Comparison of ENCODE assay signal across 28 cellular contexts in genomic region chr3:186664506-186664905, GRCh38. TPM values are rescaled to one million over a fixed set of nuclear protein-coding genes. Genes with fewer than 3 reads are reported as not detected.
DNase-seq lines count a peak whose midpoint lies in the region; ATAC-seq, FAIRE-seq and TF ChIP-seq lines count a peak whose summit lies in the region.
"Had no signal": no experiment of that assay in that cellular context is flagged by ENCODE, and none has a peak within 500 bp of the region (broad histone marks: within the 10 kb centered on the region; RNA-seq: fewer than 3 reads in every experiment).

No MANE protein-coding gene starts in this region.

- no peak for TF ChIP-seq EP300 in H1 (IDR thresholded peaks at IDR 0.05; ENCODE audit: borderline replicate concordance in 1 of 2, low read depth in 2 of 2, low read length in 2 of 2)

- TF ChIP-seq CTCF in H9 (conservative IDR thresholded peaks at IDR 0.05) (no peak), H1 (IDR thresholded peaks at IDR 0.05; ENCODE audit: control extremely low read depth in 1 of 3, insufficient read depth in 1 of 3, low read depth in 1 of 3, low read length in 3 of 3) (no peak), neural progenitor cell (IDR thresholded peaks at IDR 0.05) (no peak)

- no peak overlapping the region for H3T11ph ChIP-seq in H9 (ENCODE audit: low read length)

- no peaks in the 10 kb centered on the region for H3K23me2 ChIP-seq in H9 (ENCODE audit: insufficient read length, low read depth, low read length, poor library complexity, severe bottlenecking)
- H3K23me2 ChIP-seq in H1 (ENCODE audit: low read depth, low read length) = 0 out of 2 replicates have a peak, but pooled peaks cover 2% of the 10 kb centered on the region

- H3K14ac ChIP-seq in H9 (ENCODE audit: insufficient read depth, low read length) (no peak overlapping the region), H1 (ENCODE audit: insufficient read length) (no peak overlapping the region)

- H3K23ac ChIP-seq in H9 (ENCODE audit: insufficient read length, low read depth, low read length) (no peak overlapping the region), H1 (ENCODE audit: insufficient read length) (no peak overlapping the region)

- H3K27ac Mint-ChIP-seq in H9 (peak overlapping the region in 2 of 3 experiments; percentile 54 to 86; a peak in 4 of 7 replicates), neural progenitor cell (no peak overlapping the region)
- H3K27ac Mint-ChIP-seq: CD4-positive, alpha-beta T cell had no signal

- H3K9ac ChIP-seq in H9 (ENCODE audit: extremely low read depth, insufficient read length, low read length) = no peak overlapping the region
- H3K9ac ChIP-seq in H1 (replicated peaks in 1 of 4; ENCODE audit: extremely low read depth in 1 of 4, low read depth in 3 of 4, low read length in 3 of 4) = no peak overlapping the region
- H3K9ac ChIP-seq in neural progenitor cell = no peak overlapping the region
- H3K9ac ChIP-seq: BLaER1 treated with 17β-estradiol and CSF1 and Interleukin-3, amounts not matched to agents 10 nM and 100 nM; GM23248 had no signal

- H3K4me1 Mint-ChIP-seq in H9 (peaks cover 41 to 55% of the 10 kb centered on the region in 2 experiments), neural progenitor cell (peaks cover 17% of the 10 kb centered on the region)

- peaks cover 18% of the 10 kb centered on the region for H3F3A ChIP-seq in neural progenitor cell (ENCODE audit: low read depth)

- ATAC-seq in left lobe of liver (peak; percentile 21), HG03460 (IDR thresholded peaks at IDR 0.05; ENCODE audit: unreplicated experiment) (no peak)
- ATAC-seq: Panc1 had no signal

- H3K79me1 ChIP-seq in H9 (ENCODE audit: insufficient read depth, low read depth, low read length, poor library complexity, severe bottlenecking) (no peaks in the 10 kb centered on the region), H1 (ENCODE audit: low read depth, low read length) (no peaks in the 10 kb centered on the region)

- WGBS in H9 (ENCODE audit: extremely low coverage, insufficient read length, low lambda C conversion rate) = no CpG with 5 or more reads among the region's 4 CpGs
- WGBS in H1 (ENCODE audit: extremely low coverage in 1 of 2, insufficient coverage in 1 of 2, insufficient read length in 1 of 2, insufficient replicate concordance in 2 of 2, low coverage in 1 of 2, low lambda C conversion rate in 2 of 2, missing lambda C conversion rate in 1 of 2), 2 experiments = 57% methylated on average over 4 of the region's 4 CpGs; no CpG with 5 or more reads in 1 of the 2 experiments

- H3K4ac ChIP-seq in H9 (ENCODE audit: low read depth, low read length) (no peak overlapping the region), H1 (replicated peaks; ENCODE audit: insufficient read length, low read depth, low read length) (peak overlapping the region; percentile 40)

- FAIRE-seq in H1 (lab: Jason Lieb, UNC) = no peak
- FAIRE-seq: A204.1, G401.6 had no signal

- H3K4me2 ChIP-seq in H9 (ENCODE audit: insufficient read depth, insufficient read length, low read length) (peak overlapping the region; percentile 38), H1 (ENCODE audit: insufficient read depth in 1 of 2, low read depth in 2 of 2, low read length in 2 of 2) (peak overlapping the region in 1 of 2 experiments; percentile 72; a peak in 2 of 4 replicates), neural progenitor cell (no peak overlapping the region)
- H3K4me2 ChIP-seq: BLaER1 treated with 17β-estradiol and CSF1 and Interleukin-3, amounts not matched to agents 10 nM and 100 nM had no signal

- no peak overlapping the region for H2BK120ac ChIP-seq in H9 (ENCODE audit: low read depth, low read length, poor library complexity, severe bottlenecking)
- H2BK120ac ChIP-seq in H1 (replicated peaks; ENCODE audit: low read depth, low read length) = peak overlapping the region; percentile 93

- H2BK5ac ChIP-seq in H9 (ENCODE audit: insufficient read length, low read length) (no peak overlapping the region), H1 (ENCODE audit: low read depth, low read length) (peak overlapping the region; percentile 99; the same call in 1 of the 2 replicates)

- H3K36me3 ChIP-seq in H1 (ENCODE audit: control insufficient read depth in 2 of 4, insufficient read depth in 4 of 4, low read length in 3 of 4) (no peaks in the 10 kb centered on the region), neural progenitor cell (no peaks in the 10 kb centered on the region)
- H3K36me3 ChIP-seq: BLaER1 treated with 17β-estradiol and CSF1 and Interleukin-3, amounts not matched to agents 10 nM and 100 nM; MG63 had no signal

- H3K18ac ChIP-seq in H9 (ENCODE audit: insufficient read length, low read depth, low read length) = no peak overlapping the region
- peak overlapping the region; percentile 84 for H3K18ac ChIP-seq in H1 (ENCODE audit: extremely low read depth, low read length)

- CTCF ChIA-PET in H1 (lab: Charles Lee; ENCODE audit: partially characterized antibody) = interaction anchor here (0.9 to 2.9 kb wide), 4 partner anchors 11 to 336 kb away, joined by 3 to 13 read pairs (median 8); no protein-coding TSS in a partner anchor

- H3K9me3 Mint-ChIP-seq in H9 = peaks cover 3% of the 10 kb centered on the region in 2 experiments; a peak in 4 of 5 replicates
- no peaks in the 10 kb centered on the region for H3K9me3 Mint-ChIP-seq in neural progenitor cell
- H3K9me3 Mint-ChIP-seq: CD4-positive, alpha-beta T cell had no signal

- H2BK12ac ChIP-seq in H9 (ENCODE audit: insufficient read length, low read depth, low read length) (no peak overlapping the region), H1 (ENCODE audit: low read depth, low read length) (peak overlapping the region; percentile 70; the same call in 1 of the 2 replicates)

- H3K36me3 Mint-ChIP-seq in H9 (ENCODE audit: insufficient read depth in 1 of 3, low read depth in 3 of 3) (peaks cover under 1 to 6% (median under 1%) of the 10 kb centered on the region in 3 experiments; a peak in 3 of 7 replicates), neural progenitor cell (no peaks in the 10 kb centered on the region)

- TF ChIP-seq RAD21 in H1 (IDR thresholded peaks at IDR 0.05 in 1 of 2, conservative IDR thresholded peaks at IDR 0.05 in 1 of 2; ENCODE audit: low read depth in 2 of 2, low read length in 2 of 2) = no peak

- H2BK20ac ChIP-seq in H9 (ENCODE audit: low read depth, low read length, poor library complexity, severe bottlenecking) = no peak overlapping the region
- H2BK20ac ChIP-seq in H1 (ENCODE audit: low read length) = peak overlapping the region; percentile 53; the same call in 1 of the 2 replicates

- POLR2A ChIA-PET in H1 (lab: Charles Lee; ENCODE audit: partially characterized antibody) = interaction anchor here (0.7 to 2.8 kb wide), 11 partner anchors 11 to 125 kb away, joined by 3 to 26 read pairs (median 3); partner anchors contain the start of gene EIF4A2

- peak overlapping the region; percentile 96 for H3K27ac ChIP-seq in H9 (ENCODE audit: insufficient read length, low read depth, low read length)
- H3K27ac ChIP-seq in H1 (ENCODE audit: low read depth, low read length) = 0 out of 2 replicates have a peak overlapping the region, but pooled peaks have one; percentile 1
- H3K27ac ChIP-seq in neural progenitor cell = no peak overlapping the region
- H3K27ac ChIP-seq: BLaER1 treated with 17β-estradiol and CSF1 and Interleukin-3, amounts not matched to agents 10 nM and 100 nM; GM23248; SK-N-MC had no signal

- H3K56ac ChIP-seq in H9 (ENCODE audit: insufficient read length, low read depth, low read length) = no peak overlapping the region
- H3K56ac ChIP-seq in H1 (replicated peaks; ENCODE audit: insufficient read length, low read depth, low read length) = peak overlapping the region; percentile 81

- H3K27me3 ChIP-seq in H9 (ENCODE audit: insufficient read depth, low read length) (no peaks in the 10 kb centered on the region), H1 (replicated peaks in 1 of 4; ENCODE audit: control insufficient read depth in 3 of 4, extremely low read depth in 1 of 4, insufficient read depth in 3 of 4, low read length in 3 of 4) (no peaks in the 10 kb centered on the region), neural progenitor cell (peaks cover 73% of the 10 kb centered on the region)
- H3K27me3 ChIP-seq: BLaER1 treated with 17β-estradiol and CSF1 and Interleukin-3, amounts not matched to agents 10 nM and 100 nM had no signal

- H3K9me3 ChIP-seq in H9 (ENCODE audit: control insufficient read depth, low read depth, low read length) (no peaks in the 10 kb centered on the region), H1 (ENCODE audit: insufficient read depth in 2 of 2, low read depth in 1 of 2, low read length in 1 of 2) (no peaks in the 10 kb centered on the region), neural progenitor cell (ENCODE audit: low read depth) (no peaks in the 10 kb centered on the region)
- H3K9me3 ChIP-seq: BLaER1 treated with 17β-estradiol and CSF1 and Interleukin-3, amounts not matched to agents 10 nM and 100 nM; MG63 had no signal

- H2AFZ ChIP-seq in H9 (ENCODE audit: low read length) (no peak overlapping the region), H1 (ENCODE audit: low read length) (no peak overlapping the region), neural progenitor cell (replicated peaks) (no peak overlapping the region)
- H2AFZ ChIP-seq: GM23248 had no signal

- DNase-seq in H9 = peak; percentile 35
- peak in 1 of 2 experiments; percentile 46 for DNase-seq in H1 (ENCODE audit: low read depth in 1 of 2, low spot score in 2 of 2)
- no peak for DNase-seq in left lobe of liver (ENCODE audit: low spot score)
- DNase-seq in neural progenitor cell (ENCODE audit: low spot score) = peak; percentile 4
- no peak for DNase-seq in germinal center (ENCODE audit: low spot score)
- DNase-seq in activated CD4-positive, CD25-positive, alpha-beta regulatory T cell treated with anti-CD3 and anti-CD28 coated beads, Interleukin-2, amount 50 U/mL, for 72 hours = no peak
- DNase-seq: CD4-positive, alpha-beta T cell; COR-L47; GM23248; HCEC 1CT; IMR-90; KG1; MG63; NCI-H1417; NCI-H1694 treated with DMSO at 0.1 percent for 48 hours; NCI-H2081; NCI-H2227 treated with DMSO at 0.1 percent for 48 hours; NCI-H526 treated with DMSO at 0.1 percent for 48 hours; SIG-M5 had no signal

- H4K20me1 ChIP-seq in H9 (ENCODE audit: control insufficient read depth, insufficient read depth, insufficient read length) (no peaks in the 10 kb centered on the region), H1 (replicated peaks in 1 of 2; ENCODE audit: control insufficient read depth in 1 of 2, insufficient read depth in 2 of 2, low read length in 2 of 2) (no peaks in the 10 kb centered on the region), neural progenitor cell (ENCODE audit: low read depth) (peaks cover 11% of the 10 kb centered on the region)
- H4K20me1 ChIP-seq: BLaER1 treated with 17β-estradiol and CSF1 and Interleukin-3, amounts not matched to agents 10 nM and 100 nM had no signal

- H3K27me3 Mint-ChIP-seq in H9 (ENCODE audit: low read depth) (no peaks in the 10 kb centered on the region; the same call in 1 of the 2 replicates), neural progenitor cell (ENCODE audit: insufficient read depth, low read depth) (peaks cover 6% of the 10 kb centered on the region)

- H4K8ac ChIP-seq in H9 (replicated peaks; ENCODE audit: insufficient read length, low read depth, low read length) = no peak overlapping the region
- H4K8ac ChIP-seq in H1 (ENCODE audit: extremely low read depth, insufficient read depth, low read length) = no peak overlapping the region; the same call in 1 of the 2 replicates

- H4K5ac ChIP-seq in H9 (ENCODE audit: insufficient read length, low read depth, low read length) = no peak overlapping the region
- H4K5ac ChIP-seq in H1 (ENCODE audit: insufficient read length, low read depth, low read length) = peak overlapping the region; percentile 24

- H3K4me1 ChIP-seq in H9 (ENCODE audit: insufficient read depth, low read length) = peaks cover 15% of the 10 kb centered on the region
- H3K4me1 ChIP-seq in H1 (replicated peaks in 1 of 4; ENCODE audit: control insufficient read depth in 3 of 4, insufficient read depth in 4 of 4, low read length in 3 of 4) = peaks cover 2 to 14% (median 7%) of the 10 kb centered on the region in 4 experiments; a peak in 4 of 7 replicates
- H3K4me1 ChIP-seq in neural progenitor cell = peaks cover 21% of the 10 kb centered on the region
- H3K4me1 ChIP-seq: BLaER1 treated with 17β-estradiol and CSF1 and Interleukin-3, amounts not matched to agents 10 nM and 100 nM had no signal

- H4K91ac ChIP-seq in H9 (ENCODE audit: insufficient read length, low read depth, low read length) = no peak overlapping the region
- peak overlapping the region; percentile 59 for H4K91ac ChIP-seq in H1 (replicated peaks; ENCODE audit: insufficient read length, low read length)

- H2AK5ac ChIP-seq in H9 (ENCODE audit: insufficient read length, low read length) (no peak overlapping the region), H1 (ENCODE audit: low read depth, low read length) (peak overlapping the region; percentile 83)

- no peak for TF ChIP-seq POLR2A in H1 (IDR thresholded peaks at IDR 0.05; ENCODE audit: control extremely low read depth in 1 of 2, low read depth in 2 of 2, low read length in 2 of 2)

- H2BK15ac ChIP-seq in H9 (ENCODE audit: low read depth, low read length) (no peak overlapping the region), H1 (ENCODE audit: low read length) (no peak overlapping the region)

- H3K4me3 Mint-ChIP-seq in H9 (no peak overlapping the region), neural progenitor cell (no peak overlapping the region)
- H3K4me3 Mint-ChIP-seq: CD4-positive, alpha-beta T cell had no signal

- H3K79me2 ChIP-seq in H9 (ENCODE audit: insufficient read depth, low read length) (no peaks in the 10 kb centered on the region), H1 (ENCODE audit: control insufficient read depth in 1 of 2, insufficient read depth in 2 of 2, low read length in 2 of 2) (no peaks in the 10 kb centered on the region), neural progenitor cell (ENCODE audit: low read depth) (no peaks in the 10 kb centered on the region)

- H3K4me3 ChIP-seq in H1 (ENCODE audit: extremely low read depth in 1 of 4, insufficient read depth in 2 of 4, low read depth in 3 of 4, low read length in 4 of 4) = peak overlapping the region in 1 of 4 experiments; percentile 1; a peak in 1 of 8 replicates
- no peak overlapping the region for H3K4me3 ChIP-seq in neural progenitor cell
- H3K4me3 ChIP-seq: BLaER1 treated with 17β-estradiol and CSF1 and Interleukin-3, amounts not matched to agents 10 nM and 100 nM; GM23248; MG63; SK-N-MC had no signal

RNA-seq across cellular contexts. Expression of gene HRG, which starts 1.3 kb away (rescaled TPM):
- not detected in 2 replicates for total RNA-seq in H9 (2021)
- 0.15 TPM in 1 of 2 replicates, not detected in the other for total RNA-seq in H1 (2021; fragmentation: NEBNext Ultra II Directional; extraction: Animal tissue kit (Norgen Biotek cat#: 25700))
- polyA plus RNA-seq in H1 (2011; rRNA removed) = 0.03 TPM in 1 of 2 replicates, not detected in the other
- polyA plus RNA-seq in H1 (2011; cell fraction: cytosol; rRNA removed) = not detected
- not detected for polyA plus RNA-seq in H1 (2011; cell fraction: nucleus; rRNA removed)
- polyA plus RNA-seq in H1 (2012, experiment 1 of 2) = 0.21 TPM in 1 of 4 replicates, not detected in the others
- not detected for polyA plus RNA-seq in H1 (2012, experiment 2 of 2)
- polyA plus RNA-seq in H1 (2013, experiment 1 of 2) = 0.22 TPM
- polyA plus RNA-seq in H1 (2013, experiment 2 of 2) = 0.17 TPM
- polyA minus RNA-seq in H1 (2011; rRNA and poly(A)+ RNA removed) = not detected in 2 replicates
- not detected for polyA minus RNA-seq in H1 (2011; cell fraction: cytosol; rRNA and poly(A)+ RNA removed)
- not detected for polyA minus RNA-seq in H1 (2011; cell fraction: nucleus; rRNA and poly(A)+ RNA removed)
- total RNA-seq in left lobe of liver = 324 TPM
- not detected in 2 replicates for total RNA-seq in neural progenitor cell (ENCODE audit: low replicate concordance)
- total RNA-seq: CD4-positive, alpha-beta T cell; GM23248; HT-29; IMR-90 had no signal
- polyA plus RNA-seq: AG04450, GM23248, IMR-90 had no signal

RNA-seq across cellular contexts. Expression of gene FETUB, which starts 24.3 kb away (rescaled TPM):
- not detected in 2 replicates for total RNA-seq in H9 (2021)
- not detected in 2 replicates for total RNA-seq in H1 (2021; fragmentation: NEBNext Ultra II Directional; extraction: Animal tissue kit (Norgen Biotek cat#: 25700))
- polyA plus RNA-seq in H1 (2011; rRNA removed) = 0.15 TPM in 1 of 2 replicates, not detected in the other
- polyA plus RNA-seq in H1 (2011; cell fraction: cytosol; rRNA removed) = 0.09 TPM
- 0.19 TPM for polyA plus RNA-seq in H1 (2011; cell fraction: nucleus; rRNA removed)
- polyA plus RNA-seq in H1 (2012, experiment 1 of 2) = 0.10 to 0.25 TPM (median 0.19 TPM) in 4 replicates
- polyA plus RNA-seq in H1 (2012, experiment 2 of 2) = not detected
- polyA plus RNA-seq in H1 (2013, experiment 1 of 2) = not detected
- 0.07 TPM for polyA plus RNA-seq in H1 (2013, experiment 2 of 2)
- polyA minus RNA-seq in H1 (2011; rRNA and poly(A)+ RNA removed) = not detected in 2 replicates
- not detected for polyA minus RNA-seq in H1 (2011; cell fraction: cytosol; rRNA and poly(A)+ RNA removed)
- polyA minus RNA-seq in H1 (2011; cell fraction: nucleus; rRNA and poly(A)+ RNA removed) = not detected
- 49.9 TPM for total RNA-seq in left lobe of liver
- total RNA-seq in neural progenitor cell (ENCODE audit: low replicate concordance) = not detected in 2 replicates
- total RNA-seq: CD4-positive, alpha-beta T cell; GM23248; HT-29; IMR-90; NCI-H460 had no signal
- polyA plus RNA-seq: AG04450, GM23248, IMR-90 had no signal

RNA-seq across cellular contexts. Expression of gene AHSG, which starts 51.6 kb away (rescaled TPM):
- total RNA-seq in H9 (2021) (0.13 TPM in 1 of 2 replicates, not detected in the other), left lobe of liver (763 TPM), neural progenitor cell (ENCODE audit: low replicate concordance) (not detected in 2 replicates)
- total RNA-seq in H1 (2021; fragmentation: NEBNext Ultra II Directional; extraction: Animal tissue kit (Norgen Biotek cat#: 25700)) = 0.78 and 1.1 TPM in 2 replicates
- polyA plus RNA-seq in H1 (2011; rRNA removed) = 0.68 and 0.86 TPM in 2 replicates
- polyA plus RNA-seq in H1 (2011; cell fraction: cytosol; rRNA removed) = 2.4 TPM
- polyA plus RNA-seq in H1 (2011; cell fraction: nucleus; rRNA removed) = 0.47 TPM
- polyA plus RNA-seq in H1 (2012, experiment 1 of 2) = 0.46 to 1.1 TPM (median 0.57 TPM) in 4 replicates
- 0.46 TPM for polyA plus RNA-seq in H1 (2012, experiment 2 of 2)
- 0.69 TPM for polyA plus RNA-seq in H1 (2013, experiment 1 of 2)
- polyA plus RNA-seq in H1 (2013, experiment 2 of 2) = 0.61 TPM
- polyA minus RNA-seq in H1 (2011; rRNA and poly(A)+ RNA removed) = 0.46 TPM in 1 of 2 replicates, not detected in the other
- polyA minus RNA-seq in H1 (2011; cell fraction: cytosol; rRNA and poly(A)+ RNA removed) = 0.66 TPM
- 0.50 TPM for polyA minus RNA-seq in H1 (2011; cell fraction: nucleus; rRNA and poly(A)+ RNA removed)
- total RNA-seq: CD4-positive, alpha-beta T cell; GM23248; HT-29; IMR-90; NCI-H460 had no signal
- polyA plus RNA-seq: AG04450, GM23248, IMR-90 had no signal

RNA-seq across cellular contexts. Expression of gene KNG1, which starts 52.7 kb away (rescaled TPM):
- total RNA-seq in H9 (2021) = not detected in 2 replicates
- total RNA-seq in H1 (2021; fragmentation: NEBNext Ultra II Directional; extraction: Animal tissue kit (Norgen Biotek cat#: 25700)) = 0.31 TPM in 1 of 2 replicates, not detected in the other
- polyA plus RNA-seq in H1 (2011; rRNA removed) = 0.05 TPM in 1 of 2 replicates, not detected in the other
- 0.03 TPM for polyA plus RNA-seq in H1 (2011; cell fraction: cytosol; rRNA removed)
- polyA plus RNA-seq in H1 (2011; cell fraction: nucleus; rRNA removed) = not detected
- not detected in 4 replicates for polyA plus RNA-seq in H1 (2012, experiment 1 of 2)
- polyA plus RNA-seq in H1 (2012, experiment 2 of 2) = not detected
- polyA plus RNA-seq in H1 (2013, experiment 1 of 2) = 0.32 TPM
- 0.29 TPM for polyA plus RNA-seq in H1 (2013, experiment 2 of 2)
- polyA minus RNA-seq in H1 (2011; rRNA and poly(A)+ RNA removed) = not detected in 2 replicates
- polyA minus RNA-seq in H1 (2011; cell fraction: cytosol; rRNA and poly(A)+ RNA removed) = not detected
- not detected for polyA minus RNA-seq in H1 (2011; cell fraction: nucleus; rRNA and poly(A)+ RNA removed)
- 1,019 TPM for total RNA-seq in left lobe of liver
- total RNA-seq in neural progenitor cell (ENCODE audit: low replicate concordance) = not detected in 2 replicates
- total RNA-seq: CD4-positive, alpha-beta T cell; GM23248; HT-29; IMR-90; NCI-H460 had no signal
- polyA plus RNA-seq: AG04450, GM23248, IMR-90 had no signal

Comparison
In these comparisons a context has a peak if more than half of its experiments do, and no peak if none do; other contexts are left out.
1. DNase-seq: peak in H9 (single experiment) and neural progenitor cell (single experiment); none in left lobe of liver (single experiment), germinal center (single experiment) and activated CD4-positive, CD25-positive, alpha-beta regulatory T cell treated with anti-CD3 and anti-CD28 coated beads, Interleukin-2, amount 50 U/mL, for 72 hours (single experiment).
2. RNA of gene HRG, which starts 1.3 kb away (total RNA-seq): 324 TPM in left lobe of liver (single experiment); 0.15 TPM in H1, not detected in H9 and not detected in neural progenitor cell; every median in the first group is over 100 times any median in the second.
3. RNA of gene FETUB, which starts 24.3 kb away (total RNA-seq): 49.9 TPM in left lobe of liver (single experiment); not detected in H1, not detected in H9 and not detected in neural progenitor cell; every median in the first group is over 10 times any median in the second.
4. RNA of gene AHSG, which starts 51.6 kb away (total RNA-seq): 763 TPM in left lobe of liver (single experiment); 0.78 to 1.1 TPM in H1, 0.13 TPM in H9 and not detected in neural progenitor cell; every median in the first group is over 100 times any median in the second.